13 cellular contexts compared by ENCODE assay signal in genomic region chr6:39389372-39389767, GRCh38.
DNase-seq lines count a peak whose midpoint lies in the region; TF ChIP-seq lines count a peak whose summit lies in the region.
"Had no signal": no experiment of that assay in that cellular context is flagged by ENCODE, and none has a peak within 500 bp of the region (broad histone marks: within the 10 kb centered on the region; RNA-seq: fewer than 3 reads in every experiment).

No MANE protein-coding gene starts in this region.

- no peak overlapping the region for H3K14ac ChIP-seq in mesenchymal stem cell (ENCODE audit: low read length in 2 of 2)

- H3K27ac ChIP-seq in mesenchymal stem cell (ENCODE audit: low read length, poor library complexity, severe bottlenecking): no peak overlapping the region
- H3K27ac ChIP-seq: adrenal gland, pancreas had no signal

- no peak overlapping the region for H2BK15ac ChIP-seq in mesenchymal stem cell (ENCODE audit: low read depth, poor library complexity, severe bottlenecking)

- no peak overlapping the region for H4K91ac ChIP-seq in mesenchymal stem cell (ENCODE audit: low read length)

- no peak overlapping the region for H2BK5ac ChIP-seq in mesenchymal stem cell (ENCODE audit: low read depth, low read length, poor library complexity, severe bottlenecking)

- H2AK5ac ChIP-seq in mesenchymal stem cell (ENCODE audit: low read length, severe bottlenecking): no peak overlapping the region

- 54% methylated on average over 4 of the region's 4 CpGs for WGBS in mesenchymal stem cell

- H3K4me3 ChIP-seq in HFF-Myc (replicated peaks; ENCODE audit: low read depth, low read length): no peak overlapping the region
- no peak overlapping the region for H3K4me3 ChIP-seq in choroid plexus epithelial cell (ENCODE audit: low read depth, low read length)
- H3K4me3 ChIP-seq in mesenchymal stem cell (ENCODE audit: insufficient read depth in 1 of 2, low read depth in 1 of 2, low read length in 2 of 2): no peak overlapping the region
- H3K4me3 ChIP-seq: adrenal gland, pancreas had no signal

- H3K9me3 ChIP-seq in mesenchymal stem cell (ENCODE audit: control insufficient read depth, low read length): no peaks in the 10 kb centered on the region
- H3K9me3 ChIP-seq: adrenal gland, pancreas had no signal

- H3K4ac ChIP-seq in mesenchymal stem cell (ENCODE audit: low read depth in 1 of 2, low read length in 2 of 2): no peak overlapping the region

- H3K9ac ChIP-seq in mesenchymal stem cell (ENCODE audit: low read length): no peak overlapping the region

- no peaks in the 10 kb centered on the region for H3K27me3 ChIP-seq in mesenchymal stem cell (ENCODE audit: control insufficient read depth in 1 of 2, insufficient read depth in 1 of 2, low read length in 2 of 2)
- H3K27me3 ChIP-seq: adrenal gland, pancreas had no signal

- H4K8ac ChIP-seq in mesenchymal stem cell (ENCODE audit: low read length): no peak overlapping the region

- H3K36me3 ChIP-seq in mesenchymal stem cell (ENCODE audit: control insufficient read depth in 1 of 2, insufficient read depth in 2 of 2, low read depth in 1 of 2, low read length in 2 of 2): no peaks in the 10 kb centered on the region
- H3K36me3 ChIP-seq: adrenal gland, pancreas had no signal

- H3K4me1 ChIP-seq in mesenchymal stem cell (ENCODE audit: control insufficient read depth, insufficient read depth, low read depth, low read length): no peaks in the 10 kb centered on the region
- H3K4me1 ChIP-seq: adrenal gland, pancreas had no signal

- peak; percentile 36 for DNase-seq in EH (ENCODE audit: low read depth)
- no peak for DNase-seq in HFF-Myc (ENCODE audit: extremely low read depth, low read depth)
- peak; percentile 58 for DNase-seq in choroid plexus epithelial cell (ENCODE audit: low read depth)
- DNase-seq in mesenchymal stem cell: peak; percentile 46
- DNase-seq in activated CD4-positive, alpha-beta T cell treated with anti-CD3 and anti-CD28 coated beads for 4 hours: no peak
- DNase-seq in NCI-H69 (lab: John Stamatoyannopoulos, UW): no peak
- no peak for DNase-seq in amniotic stem cell (lab: John Stamatoyannopoulos, UW)
- no peak for DNase-seq in NCI-H1417 treated with DMSO at 0.1 percent for 48 hours (lab: John Stamatoyannopoulos, UW)
- DNase-seq: activated CD4-positive, alpha-beta T cell treated with anti-CD3 and anti-CD28 coated beads, Interleukin-2, amount 50 U/mL, for 4 hours; adrenal gland; NCI-H187; pancreas; SHP77 treated with DMSO at 0.1 percent for 48 hours had no signal

- H3K79me1 ChIP-seq in mesenchymal stem cell (replicated peaks; ENCODE audit: low read length, poor library complexity, severe bottlenecking): no peaks in the 10 kb centered on the region

- peak overlapping the region in 1 of 2 experiments; percentile 63 for H3K18ac ChIP-seq in mesenchymal stem cell (ENCODE audit: low read depth in 1 of 2, low read length in 2 of 2)

- no peak overlapping the region for H2AFZ ChIP-seq in mesenchymal stem cell (ENCODE audit: low read depth, low read length)

- H2BK120ac ChIP-seq in mesenchymal stem cell (ENCODE audit: low read depth, low read length): no peak overlapping the region

- H3K23ac ChIP-seq in mesenchymal stem cell (ENCODE audit: low read length in 2 of 2): no peak overlapping the region

- peak overlapping the region in 1 of 2 experiments; percentile 81 for H2BK12ac ChIP-seq in mesenchymal stem cell (ENCODE audit: low read length in 2 of 2)

- H3K4me2 ChIP-seq in mesenchymal stem cell (ENCODE audit: low read length, poor library complexity, severe bottlenecking): no peak overlapping the region

- TF ChIP-seq CTCF in HFF-Myc (IDR thresholded peaks at IDR 0.05; ENCODE audit: low read depth, low read length, missing control alignments): peak; percentile 19
- peak; percentile 60 for TF ChIP-seq CTCF in choroid plexus epithelial cell (conservative IDR thresholded peaks at IDR 0.05; ENCODE audit: low read depth, low read length)

Comparison
In these comparisons a context has a peak if more than half of its experiments do, and no peak if none do; other contexts are left out.
1. DNase-seq: peak in EH (single experiment), choroid plexus epithelial cell (single experiment) and mesenchymal stem cell (single experiment); none in HFF-Myc (single experiment), activated CD4-positive, alpha-beta T cell treated with anti-CD3 and anti-CD28 coated beads for 4 hours (0 of 2), NCI-H69 (single experiment), amniotic stem cell (single experiment) and NCI-H1417 treated with DMSO at 0.1 percent for 48 hours (single experiment).